ENCODE assay signal across 27 cellular contexts in the genomic region with DNA sequence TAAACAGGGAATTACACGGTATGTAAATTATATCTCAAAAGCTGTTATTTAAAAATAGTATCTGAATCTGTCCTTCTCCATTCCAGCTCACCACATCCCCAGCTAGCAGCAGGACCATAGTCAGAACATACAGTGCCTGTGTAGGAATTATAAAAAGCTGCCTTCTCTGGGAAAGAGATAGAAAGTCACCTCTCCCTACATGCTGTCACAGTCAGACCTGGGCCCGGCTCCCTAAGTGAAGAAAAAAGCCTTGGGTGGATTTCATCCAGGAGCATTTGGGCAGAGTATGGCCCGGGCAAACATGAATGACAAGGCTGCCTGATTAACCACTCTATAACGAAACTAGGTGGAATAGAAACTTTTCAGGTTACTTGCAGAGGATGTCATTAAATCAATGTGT.
DNase-seq lines count a peak whose midpoint lies in the region; TF ChIP-seq lines count a peak whose summit lies in the region.
"Had no signal": no experiment of that assay in that cellular context is flagged by ENCODE, and none has a peak within 500 bp of the region (broad histone marks: within the 10 kb centered on the region; RNA-seq: fewer than 3 reads in every experiment).

No MANE protein-coding gene starts in this region.

- no peak overlapping the region for H3K4me2 ChIP-seq in osteoblast (ENCODE audit: insufficient read depth, low read length)
- H3K4me2 ChIP-seq: A549; BLaER1; BLaER1 treated with 17β-estradiol and CSF1 and Interleukin-3, amounts not matched to agents 10 nM and 100 nM had no signal

- peak; percentile 58 for DNase-seq in osteoblast (ENCODE audit: insufficient read length, low spot score, missing footprints)
- DNase-seq in Ammon's horn (ENCODE audit: low spot score): no peak
- DNase-seq: 8988T; ACHN; AML-193; BE2C; C1 segment of cervical spinal cord; Caco-2; Calu3; CD4-positive, alpha-beta memory T cell; CD4-positive, alpha-beta T cell; CD4-positive, CD25-positive, alpha-beta regulatory T cell; CD8-positive, alpha-beta memory T cell; CD8-positive, alpha-beta T cell; COR-L47; DMS 273 treated with DMSO at 0.1 percent for 48 hours; DMS153; DMS53; DMS79; DMS79 treated with DMSO at 0.1 percent for 48 hours; DND-41; EL had no signal

- no peaks in the 10 kb centered on the region for H3K9me3 ChIP-seq in osteoblast (ENCODE audit: low read depth, low read length)
- H3K9me3 ChIP-seq: A549; BE2C; BLaER1; BLaER1 treated with 17β-estradiol and CSF1 and Interleukin-3, amounts not matched to agents 10 nM and 100 nM; Caco-2 had no signal

- no peaks in the 10 kb centered on the region for H3K36me3 ChIP-seq in osteoblast (ENCODE audit: insufficient read depth, low read length)
- H3K36me3 ChIP-seq: BE2C; BLaER1; BLaER1 treated with 17β-estradiol and CSF1 and Interleukin-3, amounts not matched to agents 10 nM and 100 nM had no signal

- no peaks in the 10 kb centered on the region for H3K27me3 ChIP-seq in osteoblast (ENCODE audit: insufficient read depth, low read length)
- H3K27me3 ChIP-seq: BE2C; BLaER1; BLaER1 treated with 17β-estradiol and CSF1 and Interleukin-3, amounts not matched to agents 10 nM and 100 nM had no signal

- H3K79me2 ChIP-seq in osteoblast (ENCODE audit: insufficient read depth, low read length): no peaks in the 10 kb centered on the region

- H4K20me1 ChIP-seq in osteoblast (ENCODE audit: insufficient read depth, low read length): no peaks in the 10 kb centered on the region
- H4K20me1 ChIP-seq: BLaER1; BLaER1 treated with 17β-estradiol and CSF1 and Interleukin-3, amounts not matched to agents 10 nM and 100 nM had no signal

- no peak overlapping the region for H2AFZ ChIP-seq in osteoblast (ENCODE audit: low read length)

- H3K27ac ChIP-seq in osteoblast (ENCODE audit: low read depth, low read length): no peak overlapping the region
- H3K27ac ChIP-seq: 22Rv1; A549; BLaER1; BLaER1 treated with 17β-estradiol and CSF1 and Interleukin-3, amounts not matched to agents 10 nM and 100 nM; C4-2B had no signal

- no peak for TF ChIP-seq CTCF in osteoblast (IDR thresholded peaks at IDR 0.05; ENCODE audit: extremely low read depth, low read depth, low read length)

- no peak overlapping the region for H3K4me3 ChIP-seq in osteoblast (ENCODE audit: insufficient read depth, low read length)
- H3K4me3 ChIP-seq: A549; BLaER1; BLaER1 treated with 17β-estradiol and CSF1 and Interleukin-3, amounts not matched to agents 10 nM and 100 nM had no signal

- no peaks in the 10 kb centered on the region for H3K4me1 ChIP-seq in osteoblast (ENCODE audit: insufficient read depth, low read length)
- H3K4me1 ChIP-seq: A549; BE2C; BLaER1; BLaER1 treated with 17β-estradiol and CSF1 and Interleukin-3, amounts not matched to agents 10 nM and 100 nM; Caco-2 had no signal
